Comparison of ENCODE assay signal across 10 cellular contexts in the genomic region with DNA sequence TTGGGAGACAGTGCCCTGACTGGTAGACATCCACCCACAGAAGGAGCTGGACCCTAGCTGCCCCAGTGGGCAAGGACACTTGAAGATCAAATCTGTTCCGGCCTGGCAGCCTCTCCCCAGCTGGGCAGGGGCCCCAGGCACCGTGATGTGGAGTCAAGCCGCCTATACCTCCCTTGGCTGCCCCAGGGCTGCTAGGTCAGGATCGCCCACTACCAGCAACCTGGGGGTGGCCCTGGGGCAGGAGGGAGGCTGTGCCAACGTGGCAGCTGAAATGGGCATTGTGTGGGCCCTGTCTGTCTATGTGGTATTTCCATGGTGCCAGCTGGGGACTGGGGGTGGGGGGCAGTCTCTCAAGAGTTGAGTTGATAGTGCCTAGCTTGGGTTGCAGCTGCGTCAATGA. TPM values are rescaled to one million over a fixed set of nuclear protein-coding genes. Genes with fewer than 3 reads are reported as not detected.
A peak's percentile ranks its signal among the peaks of the same experiment; 100 is the strongest.
DNase-seq lines count a peak whose midpoint lies in the region; ATAC-seq and TF ChIP-seq lines count a peak whose summit lies in the region.
"Had no signal": no experiment of that assay in that cellular context is flagged by ENCODE, and none has a peak within 500 bp of the region (broad histone marks: within the 10 kb centered on the region; RNA-seq: fewer than 3 reads in every experiment).

No MANE protein-coding gene starts in this region.

- no peaks in the 10 kb centered on the region for H3K9me3 ChIP-seq in tibial artery

- DNase-seq in activated CD4-positive, alpha-beta T cell treated with anti-CD3 and anti-CD28 coated beads for 36 hours: no peak
- no peak for DNase-seq in activated CD4-positive, alpha-beta T cell treated with anti-CD3 and anti-CD28 coated beads for 4 hours
- DNase-seq in cardiac fibroblast (ENCODE audit: low read depth in 2 of 2): no peak
- DNase-seq in medulla oblongata (ENCODE audit: extremely low spot score): peak; percentile 16
- DNase-seq in tibial artery: no peak
- no peak for DNase-seq in left lobe of liver (ENCODE audit: low spot score)
- no peak for DNase-seq in amniotic stem cell (lab: John Stamatoyannopoulos, UW)
- DNase-seq: activated effector memory CD4-positive, alpha-beta T cell treated with Interleukin-2 at 50 U/mL for 16 hours; AML-193 had no signal

- no peaks in the 10 kb centered on the region for H3K36me3 Mint-ChIP-seq in activated CD4-positive, alpha-beta T cell treated with anti-CD3 and anti-CD28 coated beads for 36 hours (ENCODE audit: low read depth)

- CTCF ChIA-PET in activated CD4-positive, alpha-beta T cell treated with anti-CD3 and anti-CD28 coated beads for 36 hours (lab: Charles Lee): interaction anchor here (1.3 to 5.7 kb wide), 2 partner anchors 9 to 20 kb away, joined by 8 to 42 read pairs; no protein-coding TSS in a partner anchor

- no peak for ATAC-seq in activated CD4-positive, alpha-beta T cell treated with anti-CD3 and anti-CD28 coated beads for 36 hours
- ATAC-seq in left lobe of liver: no peak
- no peak for ATAC-seq in GM19395 (IDR thresholded peaks at IDR 0.05; ENCODE audit: unreplicated experiment)

- H3K4me1 Mint-ChIP-seq in activated CD4-positive, alpha-beta T cell treated with anti-CD3 and anti-CD28 coated beads for 36 hours: peaks cover 19% of the 10 kb centered on the region

- H3K4me1 ChIP-seq in tibial artery: peaks cover 0 to 49% (median 36%) of the 10 kb centered on the region in 4 donors

- H3K27ac Mint-ChIP-seq in activated CD4-positive, alpha-beta T cell treated with anti-CD3 and anti-CD28 coated beads for 36 hours: no peak overlapping the region

- intact Hi-C loops in activated CD4-positive, alpha-beta T cell treated with anti-CD3 and anti-CD28 coated beads for 36 hours (cut with DNase I, micrococcal nuclease): loop anchor here in 1 of 2 experiments (10.0 kb wide), 1 partner anchor 199 kb away; no protein-coding TSS in a partner anchor
- intact Hi-C loops in tibial artery (cut with DNase I; ENCODE audit: low total_unique reads): loop anchor here (5.0 kb wide), 1 partner anchor 101 kb away; no protein-coding TSS in a partner anchor

- H3K27ac ChIP-seq in tibial artery: peak overlapping the region; percentile 87 to 96

- peak overlapping the region; percentile 92 for H3K4me3 ChIP-seq in cardiac fibroblast (replicated peaks in 1 of 2; ENCODE audit: low read depth in 2 of 2, low read length in 2 of 2)
- peak overlapping the region; percentile 77 to 89 for H3K4me3 ChIP-seq in tibial artery

- H3K27me3 ChIP-seq in tibial artery: no peaks in the 10 kb centered on the region

- no peak for TF ChIP-seq CTCF in cardiac fibroblast (IDR thresholded peaks at IDR 0.05; ENCODE audit: low read depth, low read length)
- no peak for TF ChIP-seq CTCF in tibial artery (IDR thresholded peaks at IDR 0.05)

- no peaks in the 10 kb centered on the region for H3K27me3 Mint-ChIP-seq in activated CD4-positive, alpha-beta T cell treated with anti-CD3 and anti-CD28 coated beads for 36 hours

- peak overlapping the region; percentile 84 for H3K4me3 Mint-ChIP-seq in activated CD4-positive, alpha-beta T cell treated with anti-CD3 and anti-CD28 coated beads for 36 hours

- POLR2A ChIA-PET in activated CD4-positive, alpha-beta T cell treated with anti-CD3 and anti-CD28 coated beads for 36 hours (lab: Charles Lee): no interaction called here

- peaks cover 19 to 39% (median 28%) of the 10 kb centered on the region in 3 donors for H3K36me3 ChIP-seq in tibial artery

- H3K9me3 Mint-ChIP-seq in activated CD4-positive, alpha-beta T cell treated with anti-CD3 and anti-CD28 coated beads for 36 hours (ENCODE audit: low read depth): no peaks in the 10 kb centered on the region

RNA-seq across cellular contexts. Expression of a gene that starts 0.9 kb away (rescaled TPM):
- 10 to 100 TPM in 1 of 2 experiments, 1 to 10 TPM in 1; 9.8 to 16.2 TPM for total RNA-seq in activated CD4-positive, alpha-beta T cell treated with anti-CD3 and anti-CD28 coated beads for 36 hours
- total RNA-seq in left lobe of liver: 52.0 TPM

RNA-seq across cellular contexts. Expression of a gene that starts 33.9 kb away (rescaled TPM):
- 1 to 10 TPM in 1 of 2 experiments, under 1 TPM in 1; 0.77 to 1.1 TPM for total RNA-seq in activated CD4-positive, alpha-beta T cell treated with anti-CD3 and anti-CD28 coated beads for 36 hours
- total RNA-seq in left lobe of liver: 1.9 TPM

RNA-seq across cellular contexts. Expression of a gene that starts 40.2 kb away (rescaled TPM):
- 1 to 10 TPM; 6.8 to 7.8 TPM for total RNA-seq in activated CD4-positive, alpha-beta T cell treated with anti-CD3 and anti-CD28 coated beads for 36 hours
- total RNA-seq in left lobe of liver: 2.7 TPM

RNA-seq across cellular contexts. Expression of a gene that starts 54.4 kb away (rescaled TPM):
- 10 to 100 TPM; 61.1 to 64.0 TPM for total RNA-seq in activated CD4-positive, alpha-beta T cell treated with anti-CD3 and anti-CD28 coated beads for 36 hours
- 18.1 TPM for total RNA-seq in left lobe of liver
